8 cellular contexts compared by ENCODE assay signal in the genomic region with DNA sequence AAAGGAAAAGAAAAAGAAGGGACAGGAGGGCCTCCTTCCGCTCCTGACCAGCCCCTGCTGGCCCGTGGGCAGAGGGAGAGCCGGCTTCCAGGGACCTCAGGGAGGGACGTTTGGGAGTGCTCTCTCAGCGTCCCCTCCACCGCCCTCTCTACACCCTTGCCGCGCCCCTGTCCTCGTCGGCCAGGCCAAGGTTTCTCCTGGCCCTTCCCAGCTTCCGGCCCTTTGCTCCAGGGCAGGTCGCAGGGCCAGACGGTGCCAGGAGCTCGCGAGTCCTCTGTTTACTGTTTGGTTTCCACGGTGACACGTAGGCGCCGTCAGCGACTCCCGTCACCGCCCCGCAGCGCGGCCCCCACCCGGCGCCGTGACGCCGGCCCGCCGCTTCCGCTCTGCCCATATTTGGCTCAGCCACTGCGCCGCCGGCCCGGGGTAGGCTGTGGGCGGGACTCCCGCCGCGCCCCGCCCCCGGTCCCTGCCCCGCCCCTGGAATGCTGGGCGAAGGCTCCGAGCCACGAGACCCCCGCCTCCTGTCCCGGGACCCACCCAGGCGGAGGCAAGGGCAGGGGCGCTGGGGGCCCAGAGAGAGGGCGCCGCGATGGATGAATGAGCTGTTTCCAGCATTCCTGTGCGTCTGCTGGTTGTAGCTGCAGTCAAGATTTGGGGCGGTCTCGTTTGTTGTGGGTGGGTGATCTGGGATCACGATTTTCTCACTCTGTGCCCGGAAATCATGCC. TPM values are rescaled to one million over a fixed set of nuclear protein-coding genes. Genes with fewer than 3 reads are reported as not detected.
DNase-seq lines count a peak whose midpoint lies in the region; ATAC-seq, FAIRE-seq and TF ChIP-seq lines count a peak whose summit lies in the region.

No MANE protein-coding gene starts in this region.

- no peak for FAIRE-seq in small intestine (lab: Jason Lieb, UNC)

- H3K79me2 ChIP-seq in mammary epithelial cell (ENCODE audit: insufficient read depth, low read length): no peaks in the 10 kb centered on the region

- peak overlapping the region; percentile 99 for H3K27ac ChIP-seq in mammary epithelial cell (ENCODE audit: insufficient read depth, low read depth, low read length)
- H3K27ac ChIP-seq in small intestine (ENCODE audit: low read depth in 1 of 2, low read length in 1 of 2): peak overlapping the region; percentile 97 to 98

- peak overlapping the region; percentile 79 for H3K4me3 ChIP-seq in AG04449 (ENCODE audit: low read depth, low read length)
- H3K4me3 ChIP-seq in WI38 (ENCODE audit: low read depth, low read length): peak overlapping the region; percentile 74
- H3K4me3 ChIP-seq in mammary epithelial cell (replicated peaks in 1 of 3; ENCODE audit: insufficient read depth in 1 of 3, low read depth in 2 of 3, low read length in 3 of 3): peak overlapping the region; percentile 73 to 86 (median 80)
- H3K4me3 ChIP-seq in small intestine (ENCODE audit: low read depth in 1 of 2, low read length in 2 of 2): peak overlapping the region; percentile 28 to 58

- 0% methylated on average over 8 of the region's 59 CpGs for WGBS in mammary epithelial cell (ENCODE audit: low coverage, missing lambda C conversion rate)
- WGBS in small intestine, 3 donors: 0 to 1% (median 0%) methylated on average over 45 to 59 of the region's 59 CpGs

- TF ChIP-seq CTCF in AG04449 (IDR thresholded peaks at IDR 0.05; ENCODE audit: insufficient read depth, low read length, missing control alignments) (no peak), WI38 (IDR thresholded peaks at IDR 0.05; ENCODE audit: low read depth, low read length) (no peak), mammary epithelial cell (conservative IDR thresholded peaks at IDR 0.05 in 1 of 2, IDR thresholded peaks at IDR 0.05 in 1 of 2; ENCODE audit: extremely low read depth in 1 of 2, insufficient read depth in 1 of 2, low read depth in 1 of 2, low read length in 2 of 2) (peak in 1 of 2 donors; percentile 3)

- no TSS peak for BruUV-seq in mammary epithelial cell (replicated peaks; lab: Mats Ljungman, UMichigan)

- H3K27me3 ChIP-seq in mammary epithelial cell (ENCODE audit: insufficient read depth, low read length): no peaks in the 10 kb centered on the region
- H3K27me3 ChIP-seq in small intestine (ENCODE audit: control insufficient read depth in 2 of 2, insufficient read depth in 2 of 2, low read length in 2 of 2): no peaks in the 10 kb centered on the region

- intact Hi-C loops in mammary epithelial cell (cut with micrococcal nuclease): loop anchor here (1.0 to 2.0 kb wide), 2 partner anchors 16 to 35 kb away; a partner anchor contains a TSS

- peak overlapping the region; percentile 76 for H2AFZ ChIP-seq in mammary epithelial cell (ENCODE audit: low read depth, low read length)

- POLR2A ChIA-PET in AG04449 (lab: Yijun Ruan, JAX): interaction anchor here (0.9 to 1.3 kb wide), 4 partner anchors 13 to 164 kb away, joined by 3 to 8 read pairs (median 4); a partner anchor contains a TSS

- ATAC-seq in GM18907 (IDR thresholded peaks at IDR 0.05; ENCODE audit: unreplicated experiment): peak; percentile 88
- ATAC-seq in HG03159 (IDR thresholded peaks at IDR 0.05; ENCODE audit: unreplicated experiment): peak; percentile 91

- H3K4me2 ChIP-seq in mammary epithelial cell (ENCODE audit: insufficient read depth, low read depth, low read length): peak overlapping the region; percentile 99

- in situ Hi-C loops in mammary epithelial cell (cut with MboI; ENCODE audit: low sequenced_read_pairs in 2 of 2): no loop called here

- H3K9me3 ChIP-seq in mammary epithelial cell (replicated peaks; ENCODE audit: insufficient read depth, low read length): no peaks in the 10 kb centered on the region
- H3K9me3 ChIP-seq in small intestine (ENCODE audit: control insufficient read depth, low read depth): no peaks in the 10 kb centered on the region

- H3K36me3 ChIP-seq in mammary epithelial cell (ENCODE audit: insufficient read depth, low read length): no peaks in the 10 kb centered on the region
- H3K36me3 ChIP-seq in small intestine (ENCODE audit: control insufficient read depth in 2 of 2, insufficient read depth in 2 of 2, low read length in 2 of 2): no peaks in the 10 kb centered on the region

- H4K20me1 ChIP-seq in mammary epithelial cell (ENCODE audit: insufficient read depth, low read length): no peaks in the 10 kb centered on the region

- peak overlapping the region; percentile 95 for H3K9ac ChIP-seq in mammary epithelial cell (ENCODE audit: insufficient read depth, low read length)

- H3K4me1 ChIP-seq in mammary epithelial cell (ENCODE audit: insufficient read depth, low read length) (peaks cover 32% of the 10 kb centered on the region), small intestine (ENCODE audit: control insufficient read depth in 2 of 2, insufficient read depth in 1 of 2, low read depth in 1 of 2, low read length in 1 of 2) (peaks cover 0 to 12% of the 10 kb centered on the region in 2 donors)

- DNase-seq in AG04449 (ENCODE audit: low read depth, low spot score): no peak
- DNase-seq in NCI-H2227 treated with DMSO at 0.1 percent for 48 hours (lab: John Stamatoyannopoulos, UW): peak; percentile 90
- peak; percentile 95 for DNase-seq in mammary epithelial cell
- DNase-seq in iPS-NIHi7 (ENCODE audit: extremely low spot score): peak; percentile 95
- peak; percentile 98 for DNase-seq in small intestine

- CTCF ChIA-PET in AG04449 (lab: Yijun Ruan, JAX) (interaction anchor here (1.1 to 18.0 kb wide), 11 partner anchors 10 to 434 kb away, joined by 3 to 518 read pairs (median 5); a partner anchor contains a TSS), mammary epithelial cell (lab: Charles Lee; ENCODE audit: low non-redundant PET) (interaction anchor here (0.6 to 0.7 kb wide), 2 partner anchors 153 to 330 kb away, joined by 3 read pairs; no protein-coding TSS in a partner anchor)

- dilution Hi-C loops in mammary epithelial cell (cut with HindIII; ENCODE audit: low sequenced_read_pairs): loop anchor here (5.0 kb wide), 1 partner anchor 47 kb away; no protein-coding TSS in a partner anchor

RNA-seq across cellular contexts. Expression of a gene that starts 15.5 kb away (rescaled TPM):
- total RNA-seq in mammary epithelial cell: 100 to 1,000 TPM in 1 of 2 donors, 10 to 100 TPM in 1; 78.5 to 204 TPM
- polyA plus RNA-seq in mammary epithelial cell (89.9 TPM), small intestine (100 to 1,000 TPM in 2 of 3 donors, 10 to 100 TPM in 1; 71.6 to 344 (median 136) TPM)
- 233 TPM for polyA minus RNA-seq in mammary epithelial cell
